14 cellular contexts compared by ENCODE assay signal in genomic region chr10:12635127-12635541, GRCh38.
DNase-seq lines count a peak whose midpoint lies in the region; ATAC-seq and TF ChIP-seq lines count a peak whose summit lies in the region.
"Had no signal": no experiment of that assay in that cellular context is flagged by ENCODE, and none has a peak within 500 bp of the region (broad histone marks: within the 10 kb centered on the region; RNA-seq: fewer than 3 reads in every experiment).

No MANE protein-coding gene starts in this region.

- H3K36me3 Mint-ChIP-seq in activated B cell treated with CpG ODN at 0.5 μM for 24 hours (ENCODE audit: low read depth), result peaks cover 45% of the 10 kb centered on the region

- no peaks in the 10 kb centered on the region for H3K27me3 Mint-ChIP-seq in activated B cell treated with CpG ODN at 0.5 μM for 24 hours

- DNase-seq in activated B cell treated with CpG ODN at 0.5 μM for 24 hours (no peak), brain microvascular endothelial cell (peak; percentile 37), OCI-M2 (lab: John Stamatoyannopoulos, UW; ENCODE audit: unreplicated experiment) (no peak), NCI-H526 treated with DMSO at 0.1 percent for 48 hours (lab: John Stamatoyannopoulos, UW) (no peak), GDM1 (lab: John Stamatoyannopoulos, UW) (no peak)
- peak; percentile 19 for DNase-seq in stimulated activated CD4-positive, alpha-beta T cell treated with anti-CD3 and anti-CD28 coated beads, Interleukin-2, amount 100 ng/mL, for 4 hours (ENCODE audit: low read depth)
- DNase-seq: activated CD4-positive, CD25-positive, alpha-beta regulatory T cell treated with anti-CD3 and anti-CD28 coated beads, Interleukin-2, amount 50 U/mL, for 72 hours; islet precursor cell; NCI-H226 had no signal

- no peaks in the 10 kb centered on the region for H3K36me3 ChIP-seq in brain microvascular endothelial cell (replicated peaks)
- H3K36me3 ChIP-seq: breast epithelium, suprapubic skin had no signal

- TF ChIP-seq CTCF in activated B cell treated with CpG ODN at 0.5 μM for 24 hours (IDR thresholded peaks at IDR 0.05), result no peak
- no peak for TF ChIP-seq CTCF in brain microvascular endothelial cell (IDR thresholded peaks at IDR 0.05; ENCODE audit: low read depth, low read length, missing control alignments)

- H3K4me3 ChIP-seq in brain microvascular endothelial cell (ENCODE audit: low read depth, low read length), result no peak overlapping the region
- H3K4me3 ChIP-seq: breast epithelium, suprapubic skin had no signal

- CTCF ChIA-PET in activated B cell treated with CpG ODN at 0.5 μM for 24 hours (lab: Charles Lee), result no interaction called here

- H3K27ac ChIP-seq in brain microvascular endothelial cell, result no peak overlapping the region
- H3K27ac ChIP-seq: breast epithelium, KMS-11, suprapubic skin had no signal

- H3K9me3 Mint-ChIP-seq in activated B cell treated with CpG ODN at 0.5 μM for 24 hours, result no peaks in the 10 kb centered on the region

- in situ Hi-C loops in brain microvascular endothelial cell (cut with HindIII; ENCODE audit: low pct_ligation_motif_present, low sequenced_read_pairs), result no loop called here

- peak; percentile 44 for TF ChIP-seq POLR2A in GM19099 (IDR thresholded peaks at IDR 0.05; ENCODE audit: extremely low read depth, insufficient read length, low read depth)

- peaks cover 35% of the 10 kb centered on the region for H3K4me1 Mint-ChIP-seq in activated B cell treated with CpG ODN at 0.5 μM for 24 hours

- intact Hi-C loops in activated B cell treated with CpG ODN at 0.5 μM for 24 hours (cut with micrococcal nuclease), result no loop called here

- POLR2A ChIA-PET in activated B cell treated with CpG ODN at 0.5 μM for 24 hours (lab: Charles Lee), result interaction anchor here (1.1 kb wide), 1 partner anchor 244 kb away, joined by 3 read pairs; no protein-coding TSS in a partner anchor

- peak overlapping the region; percentile 24 for H3K4me3 Mint-ChIP-seq in activated B cell treated with CpG ODN at 0.5 μM for 24 hours

- no peak overlapping the region for H3K27ac Mint-ChIP-seq in activated B cell treated with CpG ODN at 0.5 μM for 24 hours

- ATAC-seq in activated B cell treated with CpG ODN at 0.5 μM for 24 hours (ENCODE audit: low read depth) (no peak), GM18517 (IDR thresholded peaks at IDR 0.05; ENCODE audit: unreplicated experiment) (no peak)

- H3K27me3 ChIP-seq in brain microvascular endothelial cell (replicated peaks), result no peaks in the 10 kb centered on the region
- H3K27me3 ChIP-seq: breast epithelium, suprapubic skin had no signal

Comparison
In these comparisons a context has a peak if more than half of its experiments do, and no peak if none do; other contexts are left out.
1. DNase-seq: peak in brain microvascular endothelial cell (single experiment) and stimulated activated CD4-positive, alpha-beta T cell treated with anti-CD3 and anti-CD28 coated beads, Interleukin-2, amount 100 ng/mL, for 4 hours (single experiment); none in activated B cell treated with CpG ODN at 0.5 μM for 24 hours (single experiment), OCI-M2 (single experiment), NCI-H526 treated with DMSO at 0.1 percent for 48 hours (single experiment) and GDM1 (single experiment).